ENCODE assay signal across 10 cellular contexts in the genomic region with DNA sequence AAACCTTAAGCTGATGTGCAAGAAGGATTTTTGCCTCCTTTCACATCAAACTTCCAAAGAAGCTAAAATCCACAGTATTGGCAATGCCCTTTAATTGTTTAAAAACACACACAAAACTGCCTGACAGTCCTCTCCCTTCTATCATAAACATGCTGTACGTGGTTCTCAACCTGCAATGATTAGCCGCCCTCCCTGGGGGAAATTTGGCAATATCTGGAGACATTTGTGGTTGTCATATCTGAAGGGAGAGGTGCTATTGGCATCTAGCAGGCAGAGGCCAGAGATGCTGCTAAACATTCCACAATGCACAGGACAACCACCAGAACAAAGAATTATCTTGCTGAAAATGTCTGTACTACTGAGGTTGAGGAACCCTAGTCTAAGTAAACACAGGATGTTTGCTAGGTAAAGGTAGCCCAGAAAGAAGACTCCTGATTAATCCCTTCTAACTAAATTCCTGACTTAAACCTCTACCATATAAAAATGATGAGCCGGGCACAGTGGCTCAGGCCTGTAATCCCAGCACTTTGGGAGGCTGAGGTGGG. TPM values are rescaled to one million over a fixed set of nuclear protein-coding genes. Genes with fewer than 3 reads are reported as not detected.
DNase-seq lines count a peak whose midpoint lies in the region; ATAC-seq, FAIRE-seq and TF ChIP-seq lines count a peak whose summit lies in the region.
"Had no signal": no experiment of that assay in that cellular context is flagged by ENCODE, and none has a peak within 500 bp of the region (broad histone marks: within the 10 kb centered on the region; RNA-seq: fewer than 3 reads in every experiment).

No MANE protein-coding gene starts in this region.

- TF ChIP-seq EP300 in K562 (IDR thresholded peaks at IDR 0.05; ENCODE audit: low read length): no peak

- no peaks in the 10 kb centered on the region for H3K9me1 ChIP-seq in K562 (ENCODE audit: control insufficient read depth, insufficient read depth, low read length)

- no peak for DNase-seq in activated naive CD4-positive, alpha-beta T cell treated with anti-CD3 and anti-CD28 coated beads, Interleukin-2, amount 50 U/mL, for 16 hours
- DNase-seq in K562 (ENCODE audit: extremely low read depth in 1 of 4, low spot score in 3 of 4) (no peak), vagina (ENCODE audit: extremely low spot score in 2 of 2) (no peak), G401 (ENCODE audit: low spot score) (no peak), Right ventricle myocardium superior (no peak), OCI-M1 (lab: John Stamatoyannopoulos, UW) (no peak)

- H3K27me3 Mint-ChIP-seq in activated naive CD4-positive, alpha-beta T cell treated with anti-CD3 and anti-CD28 coated beads, Interleukin-2, amount 50 U/mL, for 24 hours: no peaks in the 10 kb centered on the region

- peak overlapping the region; percentile 82 for H2AFZ ChIP-seq in K562 (ENCODE audit: low read depth, low read length)

- no peak for TF ChIP-seq POLR2A in K562 (conservative IDR thresholded peaks at IDR 0.05)
- TF ChIP-seq POLR2A in vagina (IDR thresholded peaks at IDR 0.05): no peak

- no TSS peak for BruUV-seq in K562 (replicated peaks; lab: Mats Ljungman, UMichigan)

- H3K27me3 ChIP-seq in K562 (ENCODE audit: control insufficient read depth in 2 of 2, insufficient read depth in 2 of 2, low read length in 2 of 2) (no peaks in the 10 kb centered on the region), vagina (no peaks in the 10 kb centered on the region)
- H3K27me3 ChIP-seq: body of pancreas had no signal

- H3K4me3 Mint-ChIP-seq in activated naive CD4-positive, alpha-beta T cell treated with anti-CD3 and anti-CD28 coated beads, Interleukin-2, amount 50 U/mL, for 24 hours: peak overlapping the region; percentile 88

- no peaks in the 10 kb centered on the region for H3K79me2 ChIP-seq in K562 (ENCODE audit: control insufficient read depth, insufficient read depth, low read length)

- intact Hi-C loops in K562 (cut with micrococcal nuclease): no loop called here
- intact Hi-C loops in vagina (cut with DNase I): no loop called here
- intact Hi-C loops in Right ventricle myocardium superior (cut with DNase I): no loop called here

- H3K9me3 ChIP-seq in K562 (replicated peaks; ENCODE audit: control insufficient read depth, insufficient read depth, low read depth, low read length) (no peaks in the 10 kb centered on the region), mesodermal cell (ENCODE audit: control insufficient read depth, low read length) (peaks cover 6% of the 10 kb centered on the region), vagina (no peaks in the 10 kb centered on the region)
- H3K9me3 ChIP-seq: body of pancreas had no signal

- no peaks in the 10 kb centered on the region for H4K20me1 ChIP-seq in K562 (replicated peaks; ENCODE audit: control insufficient read depth, insufficient read depth, low read length)

- H3K36me3 ChIP-seq in K562 (ENCODE audit: control insufficient read depth, insufficient read depth, low read length) (no peaks in the 10 kb centered on the region), mesodermal cell (ENCODE audit: control insufficient read depth, insufficient read depth, low read length) (no peaks in the 10 kb centered on the region), vagina (no peaks in the 10 kb centered on the region)

- H3K36me3 Mint-ChIP-seq in activated naive CD4-positive, alpha-beta T cell treated with anti-CD3 and anti-CD28 coated beads, Interleukin-2, amount 50 U/mL, for 24 hours: no peaks in the 10 kb centered on the region

- peak overlapping the region in 1 of 2 experiments; percentile 38; a peak in 1 of 4 replicates for H3K9ac ChIP-seq in K562 (ENCODE audit: insufficient read depth in 1 of 2, low read depth in 2 of 2, low read length in 2 of 2)

- CTCF ChIA-PET in K562 (lab: Yijun Ruan, JAX; ENCODE audit: low intra/inter-chr PET ratio): no interaction called here

- H3K27ac ChIP-seq in K562 (ENCODE audit: extremely low read depth, low read depth, low read length) (no peak overlapping the region), mesodermal cell (ENCODE audit: low read depth, low read length, severe bottlenecking) (no peak overlapping the region), vagina (no peak overlapping the region)

- H3K4me1 ChIP-seq in K562 (replicated peaks in 1 of 2; ENCODE audit: control insufficient read depth in 2 of 2, insufficient read depth in 2 of 2, low read length in 2 of 2) (peaks cover 0 to 10% of the 10 kb centered on the region in 2 experiments; a peak in 2 of 5 replicates), mesodermal cell (ENCODE audit: control insufficient read depth, insufficient read depth, low read length, poor library complexity, severe bottlenecking) (peaks cover 4% of the 10 kb centered on the region), vagina (peaks cover 4% of the 10 kb centered on the region)

- in situ Hi-C loops in K562 (cut with MboI) (no loop called here), G401 (cut with HindIII; ENCODE audit: low sequenced_read_pairs) (no loop called here)

- no peak for TF ChIP-seq CTCF in K562 (IDR thresholded peaks at IDR 0.05 in 2 of 3, conservative IDR thresholded peaks at IDR 0.05 in 1 of 3; ENCODE audit: insufficient read depth in 2 of 3, low read depth in 1 of 3, low read length in 3 of 3)
- no peak for TF ChIP-seq CTCF in vagina (IDR thresholded peaks at IDR 0.05)

- no peaks in the 10 kb centered on the region for H3K9me3 Mint-ChIP-seq in activated naive CD4-positive, alpha-beta T cell treated with anti-CD3 and anti-CD28 coated beads, Interleukin-2, amount 50 U/mL, for 24 hours

- H3K27ac Mint-ChIP-seq in activated naive CD4-positive, alpha-beta T cell treated with anti-CD3 and anti-CD28 coated beads, Interleukin-2, amount 50 U/mL, for 24 hours: no peak overlapping the region

- POLR2A ChIA-PET in K562 (lab: Yijun Ruan, JAX): interaction anchor here (1.3 kb wide), 1 partner anchor 13 kb away, joined by 3 read pairs; no protein-coding TSS in a partner anchor

- TF ChIP-seq RAD21 in K562 (CRISPR knock-in tag; conservative IDR thresholded peaks at IDR 0.05 in 1 of 2, IDR thresholded peaks at IDR 0.05 in 1 of 2): no peak

- 30% methylated on average over 2 of the region's 3 CpGs for WGBS in K562 (ENCODE audit: insufficient coverage, low coverage, missing lambda C conversion rate)
- WGBS in mesodermal cell (ENCODE audit: insufficient coverage in 2 of 2), 2 experiments: 80 to 100% methylated on average over 1 of the region's 3 CpGs

- H3K4me1 Mint-ChIP-seq in activated naive CD4-positive, alpha-beta T cell treated with anti-CD3 and anti-CD28 coated beads, Interleukin-2, amount 50 U/mL, for 24 hours: peaks cover 4% of the 10 kb centered on the region

- no peak for FAIRE-seq in K562 (lab: Jason Lieb, UNC)

- no peak for ATAC-seq in K562
- no peak for ATAC-seq in Right ventricle myocardium superior (ENCODE audit: poor library complexity)

- H3K4me2 ChIP-seq in K562 (ENCODE audit: insufficient read depth, low read length): no peak overlapping the region

- H3K4me3 ChIP-seq in K562: no peak overlapping the region
- peak overlapping the region; percentile 55 for H3K4me3 ChIP-seq in mesodermal cell (ENCODE audit: extremely low read depth, insufficient read depth, low read length, poor library complexity, severe bottlenecking)
- peak overlapping the region; percentile 55 to 63 for H3K4me3 ChIP-seq in vagina

RNA-seq across cellular contexts. Expression of a gene that starts 1.2 kb away (rescaled TPM):
- total RNA-seq in K562 (2011; cell fraction: chromatin; rRNA removed; ENCODE audit: low replicate concordance): not detected in 2 replicates
- total RNA-seq in K562 (2011; cell fraction: nucleolus; rRNA removed): 0.17 TPM in 1 of 2 replicates, not detected in the other
- total RNA-seq in K562 (2011; cell fraction: nucleoplasm; rRNA removed): not detected in 2 replicates
- not detected in 2 replicates for total RNA-seq in K562 (2014; rRNA removed)
- total RNA-seq in K562 (2014; rRNA removed; fragmentation: Illumina TruSeq; extraction: Trizol): not detected in 2 replicates
- not detected in 2 replicates for total RNA-seq in K562 (2015; rRNA removed; fragmentation: Illumina TruSeq; extraction: Trizol)
- total RNA-seq in K562 (2021): not detected in 2 replicates
- polyA plus RNA-seq in K562 (2011; rRNA removed): not detected in 2 replicates
- polyA plus RNA-seq in K562 (2011; cell fraction: cytosol; rRNA removed): not detected in 2 replicates
- polyA plus RNA-seq in K562 (2011; cell fraction: nucleus; rRNA removed): not detected in 2 replicates
- polyA plus RNA-seq in K562 (2012): not detected in 2 replicates
- polyA plus RNA-seq in K562 (2014; fragmentation: Illumina TruSeq; extraction: Trizol): not detected in 2 replicates
- polyA plus RNA-seq in K562 (2014; fragmentation: Nextera tagmentation; extraction: Ambion mirVana): not detected
- not detected in 2 replicates for polyA plus RNA-seq in K562 (2014; rRNA removed)
- polyA minus RNA-seq in K562 (2011; rRNA and poly(A)+ RNA removed): not detected in 2 replicates
- polyA minus RNA-seq in K562 (2011; cell fraction: cytosol; rRNA and poly(A)+ RNA removed): not detected in 2 replicates
- polyA minus RNA-seq in K562 (2011; cell fraction: nucleus; rRNA and poly(A)+ RNA removed): 0.27 and 0.67 TPM in 2 replicates
- polyA plus RNA-seq in mesodermal cell (2013, experiment 1 of 2): not detected
- polyA plus RNA-seq in mesodermal cell (2013, experiment 2 of 2): not detected
- total RNA-seq in vagina: not detected
- not detected in 2 replicates for total RNA-seq in G401 (2014; rRNA removed; shearing (Covaris generic))
- not detected for total RNA-seq in Right ventricle myocardium superior
- total RNA-seq: body of pancreas, NCI-H460 had no signal

RNA-seq across cellular contexts. Expression of a gene that starts 21.8 kb away (rescaled TPM):
- not detected in 2 replicates for total RNA-seq in K562 (2011; cell fraction: chromatin; rRNA removed; ENCODE audit: low replicate concordance)
- total RNA-seq in K562 (2011; cell fraction: nucleolus; rRNA removed): not detected in 2 replicates
- not detected in 2 replicates for total RNA-seq in K562 (2011; cell fraction: nucleoplasm; rRNA removed)
- total RNA-seq in K562 (2014; rRNA removed) (not detected in 2 replicates), K562 (2014; rRNA removed; fragmentation: Illumina TruSeq; extraction: Trizol) (not detected in 2 replicates), K562 (2015; rRNA removed; fragmentation: Illumina TruSeq; extraction: Trizol) (not detected in 2 replicates), K562 (2021) (not detected in 2 replicates), vagina (0.49 TPM), Right ventricle myocardium superior (0.62 TPM)
- polyA plus RNA-seq in K562 (2011; rRNA removed) (not detected in 2 replicates), K562 (2014; fragmentation: Illumina TruSeq; extraction: Trizol) (not detected in 2 replicates), K562 (2014; fragmentation: Nextera tagmentation; extraction: Ambion mirVana) (not detected), K562 (2014; rRNA removed) (not detected in 2 replicates)
- not detected in 2 replicates for polyA plus RNA-seq in K562 (2011; cell fraction: cytosol; rRNA removed)
- polyA plus RNA-seq in K562 (2011; cell fraction: nucleus; rRNA removed): not detected in 2 replicates
- not detected in 2 replicates for polyA plus RNA-seq in K562 (2012)
- polyA minus RNA-seq in K562 (2011; rRNA and poly(A)+ RNA removed): not detected in 2 replicates
- polyA minus RNA-seq in K562 (2011; cell fraction: cytosol; rRNA and poly(A)+ RNA removed): not detected in 2 replicates
- not detected in 2 replicates for polyA minus RNA-seq in K562 (2011; cell fraction: nucleus; rRNA and poly(A)+ RNA removed)
- polyA plus RNA-seq in mesodermal cell (2013, experiment 1 of 2): 0.26 TPM
- 0.61 TPM for polyA plus RNA-seq in mesodermal cell (2013, experiment 2 of 2)
- total RNA-seq in G401 (2014; rRNA removed; shearing (Covaris generic)): not detected in 2 replicates

RNA-seq across cellular contexts. Expression of a gene that starts 31.3 kb away (rescaled TPM):
- 2.1 and 2.3 TPM in 2 replicates for total RNA-seq in K562 (2011; cell fraction: chromatin; rRNA removed; ENCODE audit: low replicate concordance)
- total RNA-seq in K562 (2011; cell fraction: nucleolus; rRNA removed): 0.39 and 0.67 TPM in 2 replicates
- total RNA-seq in K562 (2011; cell fraction: nucleoplasm; rRNA removed): 2.0 and 3.0 TPM in 2 replicates
- 1.6 and 2.3 TPM in 2 replicates for total RNA-seq in K562 (2014; rRNA removed)
- 6.3 and 10.3 TPM in 2 replicates for total RNA-seq in K562 (2014; rRNA removed; fragmentation: Illumina TruSeq; extraction: Trizol)
- total RNA-seq in K562 (2015; rRNA removed; fragmentation: Illumina TruSeq; extraction: Trizol): 2.1 and 3.7 TPM in 2 replicates
- total RNA-seq in K562 (2021): 4.8 and 5.8 TPM in 2 replicates
- 3.2 and 4.1 TPM in 2 replicates for polyA plus RNA-seq in K562 (2011; rRNA removed)
- polyA plus RNA-seq in K562 (2011; cell fraction: cytosol; rRNA removed): 0.24 and 0.99 TPM in 2 replicates
- 0.74 and 1.5 TPM in 2 replicates for polyA plus RNA-seq in K562 (2011; cell fraction: nucleus; rRNA removed)
- polyA plus RNA-seq in K562 (2012): 3.2 and 3.4 TPM in 2 replicates
- 4.7 and 5.6 TPM in 2 replicates for polyA plus RNA-seq in K562 (2014; fragmentation: Illumina TruSeq; extraction: Trizol)
- 10 to 100 TPM in 1 of 2 experiments, 1 to 10 TPM in 1; 8.9 to 11.7 TPM for polyA plus RNA-seq in K562 (2014; fragmentation: Nextera tagmentation; extraction: Ambion mirVana)
- polyA plus RNA-seq in K562 (2014; rRNA removed): 1.4 and 4.8 TPM in 2 replicates
- 2.1 and 2.8 TPM in 2 replicates for polyA minus RNA-seq in K562 (2011; rRNA and poly(A)+ RNA removed)
- 0.95 and 2.3 TPM in 2 replicates for polyA minus RNA-seq in K562 (2011; cell fraction: cytosol; rRNA and poly(A)+ RNA removed)
- polyA minus RNA-seq in K562 (2011; cell fraction: nucleus; rRNA and poly(A)+ RNA removed): 0.67 and 2.0 TPM in 2 replicates
- 9.7 TPM for polyA plus RNA-seq in mesodermal cell (2013, experiment 1 of 2)
- polyA plus RNA-seq in mesodermal cell (2013, experiment 2 of 2): 10.6 TPM
- total RNA-seq in vagina: 4.7 TPM
- 18.8 and 32.8 TPM in 2 replicates for total RNA-seq in G401 (2014; rRNA removed; shearing (Covaris generic))
- total RNA-seq in Right ventricle myocardium superior: 11.5 TPM

RNA-seq across cellular contexts. Expression of a gene that starts 44.5 kb away (rescaled TPM):
- 0.44 and 0.77 TPM in 2 replicates for total RNA-seq in K562 (2011; cell fraction: chromatin; rRNA removed; ENCODE audit: low replicate concordance)
- 0.53 TPM in 1 of 2 replicates, not detected in the other for total RNA-seq in K562 (2011; cell fraction: nucleolus; rRNA removed)
- not detected in 2 replicates for total RNA-seq in K562 (2011; cell fraction: nucleoplasm; rRNA removed)
- total RNA-seq in K562 (2014; rRNA removed) (not detected in 2 replicates), K562 (2014; rRNA removed; fragmentation: Illumina TruSeq; extraction: Trizol) (not detected in 2 replicates), K562 (2015; rRNA removed; fragmentation: Illumina TruSeq; extraction: Trizol) (not detected in 2 replicates), K562 (2021) (0.22 TPM in 1 of 2 replicates, not detected in the other), vagina (48.1 TPM), Right ventricle myocardium superior (229 TPM)
- polyA plus RNA-seq in K562 (2011; rRNA removed) (0.04 and 0.08 TPM in 2 replicates), K562 (2014; fragmentation: Illumina TruSeq; extraction: Trizol) (not detected in 2 replicates), K562 (2014; fragmentation: Nextera tagmentation; extraction: Ambion mirVana) (under 1 TPM in 1 of 2 experiments, not detected in 1; 0.04 TPM), K562 (2014; rRNA removed) (0.15 TPM in 1 of 2 replicates, not detected in the other)
- polyA plus RNA-seq in K562 (2011; cell fraction: cytosol; rRNA removed): 0.06 TPM in 1 of 2 replicates, not detected in the other
- polyA plus RNA-seq in K562 (2011; cell fraction: nucleus; rRNA removed): 0.14 and 0.20 TPM in 2 replicates
- polyA plus RNA-seq in K562 (2012): 0.10 TPM in 1 of 2 replicates, not detected in the other
- polyA minus RNA-seq in K562 (2011; rRNA and poly(A)+ RNA removed): not detected in 2 replicates
- not detected in 2 replicates for polyA minus RNA-seq in K562 (2011; cell fraction: cytosol; rRNA and poly(A)+ RNA removed)
- polyA minus RNA-seq in K562 (2011; cell fraction: nucleus; rRNA and poly(A)+ RNA removed): 0.27 and 0.56 TPM in 2 replicates
- polyA plus RNA-seq in mesodermal cell (2013, experiment 1 of 2): 11.2 TPM
- 10.8 TPM for polyA plus RNA-seq in mesodermal cell (2013, experiment 2 of 2)
- 117 and 124 TPM in 2 replicates for total RNA-seq in G401 (2014; rRNA removed; shearing (Covaris generic))

RNA-seq across cellular contexts. Expression of a gene that starts 54.7 kb away (rescaled TPM):
- not detected in 2 replicates for total RNA-seq in K562 (2011; cell fraction: chromatin; rRNA removed; ENCODE audit: low replicate concordance)
- not detected in 2 replicates for total RNA-seq in K562 (2011; cell fraction: nucleolus; rRNA removed)
- total RNA-seq in K562 (2011; cell fraction: nucleoplasm; rRNA removed): not detected in 2 replicates
- total RNA-seq in K562 (2014; rRNA removed) (not detected in 2 replicates), K562 (2014; rRNA removed; fragmentation: Illumina TruSeq; extraction: Trizol) (not detected in 2 replicates), K562 (2015; rRNA removed; fragmentation: Illumina TruSeq; extraction: Trizol) (not detected in 2 replicates), K562 (2021) (not detected in 2 replicates), vagina (not detected), Right ventricle myocardium superior (0.08 TPM)
- polyA plus RNA-seq in K562 (2011; rRNA removed) (not detected in 2 replicates), K562 (2014; fragmentation: Illumina TruSeq; extraction: Trizol) (not detected in 2 replicates), K562 (2014; fragmentation: Nextera tagmentation; extraction: Ambion mirVana) (not detected), K562 (2014; rRNA removed) (not detected in 2 replicates)
- polyA plus RNA-seq in K562 (2011; cell fraction: cytosol; rRNA removed): not detected in 2 replicates
- polyA plus RNA-seq in K562 (2011; cell fraction: nucleus; rRNA removed): not detected in 2 replicates
- polyA plus RNA-seq in K562 (2012): 0.07 and 0.08 TPM in 2 replicates
- polyA minus RNA-seq in K562 (2011; rRNA and poly(A)+ RNA removed): not detected in 2 replicates
- not detected in 2 replicates for polyA minus RNA-seq in K562 (2011; cell fraction: cytosol; rRNA and poly(A)+ RNA removed)
- polyA minus RNA-seq in K562 (2011; cell fraction: nucleus; rRNA and poly(A)+ RNA removed): not detected in 2 replicates
- not detected for polyA plus RNA-seq in mesodermal cell (2013, experiment 1 of 2)
- not detected for polyA plus RNA-seq in mesodermal cell (2013, experiment 2 of 2)
- not detected in 2 replicates for total RNA-seq in G401 (2014; rRNA removed; shearing (Covaris generic))
- total RNA-seq: NCI-H460 had no signal
